ENCODE assay signal across 7 cellular contexts in the genomic region with DNA sequence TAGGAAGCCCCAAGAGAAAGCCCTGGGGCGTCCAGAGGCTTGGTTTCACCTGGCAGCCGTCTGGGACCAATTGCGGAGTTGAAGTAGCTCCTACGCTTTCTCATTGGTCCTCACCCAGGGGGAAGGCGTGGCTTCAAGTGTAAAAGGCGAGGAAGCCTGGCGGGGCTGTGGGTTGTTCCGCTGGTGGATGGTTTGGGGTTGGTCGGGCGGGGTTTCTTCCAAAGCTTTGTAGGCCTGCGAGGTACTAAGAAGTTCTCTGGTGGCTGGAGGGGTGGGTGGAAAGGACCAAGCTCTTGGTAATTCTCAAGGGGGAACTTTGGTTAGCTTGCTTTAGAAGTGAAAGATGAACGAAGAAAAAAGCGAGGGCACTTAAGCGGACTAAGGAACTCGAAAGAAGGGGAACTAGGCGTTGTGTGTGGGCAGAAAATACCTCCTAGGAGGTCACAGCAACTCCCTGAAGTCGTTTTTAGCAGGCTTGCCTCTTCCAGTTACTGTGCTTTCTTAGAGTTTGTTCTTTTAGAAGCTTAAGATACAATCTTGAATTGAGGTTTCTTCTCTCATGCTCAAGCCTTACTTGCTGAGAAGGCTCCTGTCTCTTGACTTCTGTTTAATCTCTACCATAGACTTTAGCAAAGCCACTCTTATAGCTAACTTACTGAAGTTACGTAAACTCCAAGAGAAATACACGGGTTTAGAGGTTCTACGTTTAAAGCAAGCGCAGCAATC.
DNase-seq lines count a peak whose midpoint lies in the region; ATAC-seq and FAIRE-seq lines count a peak whose summit lies in the region.

No MANE protein-coding gene starts in this region.

- ATAC-seq in GM19372 (IDR thresholded peaks at IDR 0.05; ENCODE audit: low read depth, unreplicated experiment) (peak; percentile 88), HG03439 (IDR thresholded peaks at IDR 0.05; ENCODE audit: unreplicated experiment) (peak; percentile 93)

- DNase-seq in activated CD4-positive, alpha-beta T cell treated with anti-CD3 and anti-CD28 coated beads for 4 hours: peak; percentile 75 to 77
- DNase-seq in epithelial cell of prostate (ENCODE audit: low read depth, low spot score) (no peak), NCI-H2081 (lab: John Stamatoyannopoulos, UW) (no peak), RCC 7860 (ENCODE audit: low spot score) (no peak)
- DNase-seq in stimulated activated CD4-positive, alpha-beta T cell treated with anti-CD3 and anti-CD28 coated beads, Interleukin-12 subunit alpha, Interleukin-12 subunit beta, amount 100 ng/mL, for 48 hours (ENCODE audit: low read depth in 2 of 3, low spot score in 1 of 3): peak; percentile 59 to 63 (median 60)

- H3K27ac ChIP-seq in epithelial cell of prostate: peak overlapping the region; percentile 5

- FAIRE-seq in RCC 7860 (lab: Jason Lieb, UNC): no peak

Comparison
In these comparisons a context has a peak if more than half of its experiments do, and no peak if none do; other contexts are left out.
1. DNase-seq: peak in activated CD4-positive, alpha-beta T cell treated with anti-CD3 and anti-CD28 coated beads for 4 hours (2 of 2) and stimulated activated CD4-positive, alpha-beta T cell treated with anti-CD3 and anti-CD28 coated beads, Interleukin-12 subunit alpha, Interleukin-12 subunit beta, amount 100 ng/mL, for 48 hours (3 of 3); none in epithelial cell of prostate (single experiment), NCI-H2081 (0 of 2) and RCC 7860 (single experiment).